ENCODE assay signal across 1 cellular context in genomic region chr18:35390956-35391695, GRCh38.
TF ChIP-seq lines count a peak whose summit lies in the region.

No MANE protein-coding gene starts in this region.

TF ChIP-seq in K562, 482 proteins besides CTCF, POLR2A, EP300 and RAD21:
- TF ChIP-seq CBX1 (IDR thresholded peaks at IDR 0.05; ENCODE audit: low read depth), result no peak
- TF ChIP-seq SMAD3 (CRISPR knock-in tag; conservative IDR thresholded peaks at IDR 0.05), result no peak
- TF ChIP-seq ZNF282 (CRISPR knock-in tag; IDR thresholded peaks at IDR 0.05), result no peak
- no peak for TF ChIP-seq ATF7 (IDR thresholded peaks at IDR 0.05)
- no peak for TF ChIP-seq SAFB2 (IDR thresholded peaks at IDR 0.05; ENCODE audit: borderline replicate concordance, low read depth, low read length, severe bottlenecking)
- no peak for TF ChIP-seq EWSR1 (IDR thresholded peaks at IDR 0.05; ENCODE audit: borderline replicate concordance, low read depth, partially characterized antibody)
- TF ChIP-seq, protein P1, sequence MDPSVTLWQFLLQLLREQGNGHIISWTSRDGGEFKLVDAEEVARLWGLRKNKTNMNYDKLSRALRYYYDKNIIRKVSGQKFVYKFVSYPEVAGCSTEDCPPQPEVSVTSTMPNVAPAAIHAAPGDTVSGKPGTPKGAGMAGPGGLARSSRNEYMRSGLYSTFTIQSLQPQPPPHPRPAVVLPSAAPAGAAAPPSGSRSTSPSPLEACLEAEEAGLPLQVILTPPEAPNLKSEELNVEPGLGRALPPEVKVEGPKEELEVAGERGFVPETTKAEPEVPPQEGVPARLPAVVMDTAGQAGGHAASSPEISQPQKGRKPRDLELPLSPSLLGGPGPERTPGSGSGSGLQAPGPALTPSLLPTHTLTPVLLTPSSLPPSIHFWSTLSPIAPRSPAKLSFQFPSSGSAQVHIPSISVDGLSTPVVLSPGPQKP (CRISPR knock-in tag; IDR thresholded peaks at IDR 0.05), result no peak
- peak; percentile 39; the same call in 1 of the 2 replicates for TF ChIP-seq SPI1 (IDR thresholded peaks at IDR 0.05; ENCODE audit: borderline replicate concordance, low read depth, low read length)
